In the genomic region with DNA sequence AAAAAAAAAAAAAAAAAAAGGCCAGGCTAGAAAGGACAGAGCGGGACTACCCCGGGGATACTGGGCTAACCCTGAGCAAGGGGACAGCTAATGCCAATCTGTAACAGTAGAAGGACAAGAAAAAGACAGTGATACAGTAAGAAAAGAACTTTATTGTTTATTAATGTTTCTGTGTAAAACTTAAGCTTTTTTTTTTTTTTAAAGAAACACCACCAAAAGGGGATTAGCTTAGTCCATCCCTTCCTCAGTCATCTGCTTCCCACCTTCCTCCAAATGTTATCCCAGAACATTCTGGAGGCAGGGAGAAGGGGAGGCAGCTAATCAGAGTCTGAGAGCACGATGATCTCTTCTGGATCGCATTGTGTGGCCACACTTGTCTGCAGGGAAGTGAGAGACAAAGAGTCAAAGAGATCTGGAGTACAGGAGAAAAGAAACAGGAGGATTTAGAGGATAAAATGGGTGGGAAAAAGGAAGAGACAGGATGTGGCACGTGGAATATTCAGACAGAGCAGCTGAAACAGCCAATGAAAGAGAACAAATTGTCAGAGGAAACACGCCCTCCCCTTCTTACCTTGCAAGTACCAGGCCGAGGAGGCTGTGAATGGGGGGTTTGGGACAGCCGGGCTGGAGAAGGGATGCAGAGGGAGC, we compare ENCODE assay signal across 8 cellular contexts.
DNase-seq lines count a peak whose midpoint lies in the region; ATAC-seq lines count a peak whose summit lies in the region.

No MANE protein-coding gene starts in this region.

- H3K27ac ChIP-seq in caudate nucleus (ENCODE audit: low read depth, low read length): peak overlapping the region; percentile 95
- peak overlapping the region; percentile 86 for H3K27ac ChIP-seq in muscle layer of duodenum (ENCODE audit: low read length)

- peaks cover 46% of the 10 kb centered on the region for H3K36me3 Mint-ChIP-seq in stimulated activated naive CD8-positive, alpha-beta T cell treated with anti-CD3 and anti-CD28 coated beads, Interleukin-15, Interleukin-2, amounts not matched to agents 100 ng/mL and 50 ng/mL, for 24 hours (ENCODE audit: low read depth)

- H3K27me3 Mint-ChIP-seq in stimulated activated naive CD8-positive, alpha-beta T cell treated with anti-CD3 and anti-CD28 coated beads, Interleukin-15, Interleukin-2, amounts not matched to agents 100 ng/mL and 50 ng/mL, for 24 hours: no peaks in the 10 kb centered on the region

- peak overlapping the region; percentile 89 for H3K4me3 Mint-ChIP-seq in stimulated activated naive CD8-positive, alpha-beta T cell treated with anti-CD3 and anti-CD28 coated beads, Interleukin-15, Interleukin-2, amounts not matched to agents 100 ng/mL and 50 ng/mL, for 24 hours

- H3K36me3 ChIP-seq in muscle layer of duodenum (ENCODE audit: control insufficient read depth in 1 of 2, insufficient read depth in 2 of 2, low read length in 2 of 2): peaks cover 18 to 30% of the 10 kb centered on the region in 2 donors

- DNase-seq in stimulated activated naive CD8-positive, alpha-beta T cell treated with anti-CD3 and anti-CD28 coated beads, Interleukin-15, Interleukin-2, amounts not matched to agents 100 U/mL and 50 U/mL, for 24 hours: no peak
- DNase-seq in caudate nucleus (lab: John Stamatoyannopoulos, UW): no peak
- DNase-seq in NCI-H446 (lab: John Stamatoyannopoulos, UW): no peak

- H3K9me3 Mint-ChIP-seq in stimulated activated naive CD8-positive, alpha-beta T cell treated with anti-CD3 and anti-CD28 coated beads, Interleukin-15, Interleukin-2, amounts not matched to agents 100 ng/mL and 50 ng/mL, for 24 hours: no peaks in the 10 kb centered on the region

- H3K4me1 ChIP-seq in muscle layer of duodenum (ENCODE audit: control insufficient read depth in 1 of 2, insufficient read depth in 2 of 2, low read length in 2 of 2): peaks cover 24 to 61% of the 10 kb centered on the region in 2 donors

- no peaks in the 10 kb centered on the region for H3K9me3 ChIP-seq in muscle layer of duodenum (ENCODE audit: control insufficient read depth in 1 of 2, low read length in 2 of 2)

- peaks cover 75% of the 10 kb centered on the region for H3K4me1 Mint-ChIP-seq in stimulated activated naive CD8-positive, alpha-beta T cell treated with anti-CD3 and anti-CD28 coated beads, Interleukin-15, Interleukin-2, amounts not matched to agents 100 ng/mL and 50 ng/mL, for 24 hours (ENCODE audit: low read depth)

- H3K4me3 ChIP-seq in muscle layer of duodenum (ENCODE audit: low read depth in 1 of 2, low read length in 2 of 2): peak overlapping the region; percentile 61 to 85

- no peak for ATAC-seq in stimulated activated naive CD8-positive, alpha-beta T cell treated with anti-CD3 and anti-CD28 coated beads, Interleukin-15, Interleukin-2, amounts not matched to agents 100 U/mL and 50 U/mL, for 24 hours
- no peak for ATAC-seq in GM21447 (IDR thresholded peaks at IDR 0.05; ENCODE audit: unreplicated experiment)
- no peak for ATAC-seq in GM21619 (IDR thresholded peaks at IDR 0.05; ENCODE audit: unreplicated experiment)
- no peak for ATAC-seq in HG03045 (IDR thresholded peaks at IDR 0.05; ENCODE audit: unreplicated experiment)

- no peaks in the 10 kb centered on the region for H3K27me3 ChIP-seq in muscle layer of duodenum (ENCODE audit: low read depth, low read length)

- H3K27ac Mint-ChIP-seq in stimulated activated naive CD8-positive, alpha-beta T cell treated with anti-CD3 and anti-CD28 coated beads, Interleukin-15, Interleukin-2, amounts not matched to agents 100 ng/mL and 50 ng/mL, for 24 hours: peak overlapping the region; percentile 95
